In genomic region chr6:95099410-95099809, GRCh38 we compare ENCODE assay signal across 22 cellular contexts.
"Had no signal": no experiment of that assay in that cellular context is flagged by ENCODE, and none has a peak within 500 bp of the region (broad histone marks: within the 10 kb centered on the region; RNA-seq: fewer than 3 reads in every experiment).

No MANE protein-coding gene starts in this region.

- H3K9me3 ChIP-seq: Peyer's patch, SJCRH30, SK-N-SH had no signal

- H3K9me2 ChIP-seq: SK-N-SH had no signal

- H3K36me3 ChIP-seq: brain microvascular endothelial cell, Peyer's patch, SJCRH30 had no signal

- H3K27ac ChIP-seq: brain microvascular endothelial cell, Peyer's patch, RWPE1, SJCRH30, VCaP had no signal

- H3K4me2 ChIP-seq: SK-N-SH had no signal

- H3K4me3 ChIP-seq: Peyer's patch, SJCRH30 had no signal

- H3K27me3 ChIP-seq: brain microvascular endothelial cell, Peyer's patch, SJCRH30 had no signal

- DNase-seq: activated CD4-positive, alpha-beta memory T cell treated with anti-CD3 and anti-CD28 coated beads, Interleukin-2, amount 10 ng/mL, durations not matched to agents 7 days and 5 days; activated CD4-positive, alpha-beta T cell treated with anti-CD3 and anti-CD28 coated beads for 36 hours; activated CD4-positive, alpha-beta T cell treated with anti-CD3 and anti-CD28 coated beads, Interleukin-2, amount 50 U/mL, for 1 hour; activated gamma-delta T cell; activated naive CD4-positive, alpha-beta T cell treated with anti-CD3 and anti-CD28 coated beads for 36 hours; activated T-cell treated with anti-CD3 and anti-CD28 coated beads for 4 hours; activated T-cell treated with anti-CD3 and anti-CD28 coated beads, Interleukin-2, amount 50 U/mL, for 48 hours; brain microvascular endothelial cell; caudate nucleus; Karpas-422; NCI-H1436 treated with DMSO at 0.1 percent for 48 hours; NCI-H187; NCI-H2081; NCI-H510A treated with DMSO at 0.1 percent for 48 hours; Peyer's patch; Right ventricle myocardium superior; SJCRH30; SK-N-SH; T-helper 1 cell had no signal

- H3K4me1 ChIP-seq: Peyer's patch had no signal

- H3K9ac ChIP-seq: SK-N-SH had no signal

- ATAC-seq: activated CD4-positive, alpha-beta T cell treated with anti-CD3 and anti-CD28 coated beads for 36 hours; activated T-helper 17 cell treated with anti-CD3 and anti-CD28 coated beads, Interleukin-2, amount 50 U/mL, for 72 hours had no signal
